In genomic region chr18:155688-156087, GRCh38 we compare ENCODE assay signal across 22 cellular contexts.
"Had no signal": no experiment of that assay in that cellular context is flagged by ENCODE, and none has a peak within 500 bp of the region (broad histone marks: within the 10 kb centered on the region; RNA-seq: fewer than 3 reads in every experiment).

No MANE protein-coding gene starts in this region.

- ATAC-seq: Panc1, PC-3 had no signal

- DNase-seq: IMR-90, Kasumi-1, MM.1S, NCI-H1092 treated with DMSO at 0.1 percent for 48 hours, NCI-H1436, NCI-H187, NCI-H2029, NCI-H2081 treated with DMSO at 0.1 percent for 48 hours, NCI-H2171, NCI-H226, NCI-H446, NCI-H510A, NCI-H524 treated with DMSO at 0.1 percent for 48 hours, NCI-H69, NCI-H774, PC-3, SHP77, SK-N-SH, SW 1271 had no signal

- H3K4me2 ChIP-seq: KMS-11, SK-N-SH had no signal

- H3K9me3 ChIP-seq: SK-N-SH had no signal

- H3K9ac ChIP-seq: KMS-11, SK-N-SH had no signal

- H3K27ac ChIP-seq: KMS-11, RWPE1 had no signal
